In genomic region chrX:131067216-131067615, GRCh38 we compare ENCODE assay signal across 26 cellular contexts. TPM values are rescaled to one million over a fixed set of nuclear protein-coding genes. Genes with fewer than 3 reads are reported as not detected.
"Had no signal": no experiment of that assay in that cellular context is flagged by ENCODE, and none has a peak within 500 bp of the region (broad histone marks: within the 10 kb centered on the region; RNA-seq: fewer than 3 reads in every experiment).

No MANE protein-coding gene starts in this region.

- H3K4me1 Mint-ChIP-seq: naive B cell had no signal

- H3K27me3 ChIP-seq: right lobe of liver had no signal

- H3K9me3 Mint-ChIP-seq: activated naive CD4-positive, alpha-beta T cell treated with anti-CD3 and anti-CD28 coated beads, Interleukin-2, amount 50 U/mL, for 72 hours; activated T-helper 1 cell treated with anti-CD3 and anti-CD28 coated beads, Interleukin-12 subunit alpha, Interleukin-12 subunit beta, Interleukin-2, Interleukin-4 antibody, amounts not matched to agents 30 ng/mL and 10 ng/mL and 1 ng/mL, durations not matched to agents 14 hours and 24 hours and 36 hours; stimulated activated naive CD8-positive, alpha-beta T cell treated with anti-CD3 and anti-CD28 coated beads, Interleukin-15, Interleukin-2, amounts not matched to agents 100 ng/mL and 50 ng/mL, for 24 hours had no signal

- H3K36me3 Mint-ChIP-seq: activated naive CD4-positive, alpha-beta T cell treated with anti-CD3 and anti-CD28 coated beads, Interleukin-2, amount 50 U/mL, for 72 hours; naive B cell had no signal

- DNase-seq: activated CD4-positive, alpha-beta T cell treated with anti-CD3 and anti-CD28 coated beads, Interleukin-2, amount 50 U/mL, for 4 hours; activated gamma-delta T cell treated with Interleukin-2 at 50 U/mL for 16 hours; adrenal gland; cerebellar nuclear complex; cortex of kidney; effector CD4-positive, alpha-beta T cell; left ventricle myocardium inferior; mucosa of descending colon; naive B cell; right lobe of liver; small intestine; stimulated activated CD4-positive, alpha-beta T cell treated with anti-CD3 and anti-CD28 coated beads, Interleukin-15, amount 100 ng/mL, for 24 hours; stimulated activated CD4-positive, alpha-beta T cell treated with anti-CD3 and anti-CD28 coated beads, Interleukin-2, amount 100 ng/mL, for 48 hours; transverse colon; uterus; WERI-Rb-1 had no signal

- ATAC-seq: activated naive CD4-positive, alpha-beta T cell treated with anti-CD3 and anti-CD28 coated beads, Interleukin-2, amount 50 U/mL, for 72 hours; mucosa of descending colon; right lobe of liver had no signal

- H3K27ac ChIP-seq: adrenal gland, esophagus muscularis mucosa, left ventricle myocardium inferior, neutrophil, parathyroid adenoma, right lobe of liver, transverse colon, uterus, WERI-Rb-1 had no signal

- H3K27ac Mint-ChIP-seq: activated naive CD4-positive, alpha-beta T cell treated with anti-CD3 and anti-CD28 coated beads, Interleukin-2, amount 50 U/mL, for 72 hours; activated T-helper 1 cell treated with anti-CD3 and anti-CD28 coated beads, Interleukin-12 subunit alpha, Interleukin-12 subunit beta, Interleukin-2, Interleukin-4 antibody, amounts not matched to agents 30 ng/mL and 10 ng/mL and 1 ng/mL, durations not matched to agents 14 hours and 24 hours and 36 hours; naive B cell; stimulated activated naive CD8-positive, alpha-beta T cell treated with anti-CD3 and anti-CD28 coated beads, Interleukin-15, Interleukin-2, amounts not matched to agents 100 ng/mL and 50 ng/mL, for 24 hours had no signal

- H3K36me3 ChIP-seq: adrenal gland, esophagus muscularis mucosa, left ventricle myocardium inferior, neutrophil, right lobe of liver, transverse colon, uterus, WERI-Rb-1 had no signal

- H3K4me1 ChIP-seq: adrenal gland, esophagus muscularis mucosa, left ventricle myocardium inferior, parathyroid adenoma, right lobe of liver, transverse colon, uterus had no signal

- H3K9me3 ChIP-seq: adrenal gland, esophagus muscularis mucosa, left ventricle myocardium inferior, mucosa of descending colon, neutrophil, right lobe of liver, transverse colon, uterus had no signal

- H3K4me3 Mint-ChIP-seq: activated T-helper 1 cell treated with anti-CD3 and anti-CD28 coated beads, Interleukin-12 subunit alpha, Interleukin-12 subunit beta, Interleukin-2, Interleukin-4 antibody, amounts not matched to agents 30 ng/mL and 10 ng/mL and 1 ng/mL, durations not matched to agents 14 hours and 24 hours and 36 hours; naive B cell; stimulated activated naive CD8-positive, alpha-beta T cell treated with anti-CD3 and anti-CD28 coated beads, Interleukin-15, Interleukin-2, amounts not matched to agents 100 ng/mL and 50 ng/mL, for 24 hours had no signal

- FAIRE-seq: small intestine had no signal

- H3K4me3 ChIP-seq: adrenal gland, esophagus muscularis mucosa, left ventricle myocardium inferior, mucosa of descending colon, right lobe of liver, transverse colon, uterus had no signal

- H3K9ac ChIP-seq: parathyroid adenoma had no signal

RNA-seq across cellular contexts. Expression of gene ARHGAP36, which starts 9.1 kb away (rescaled TPM):
- total RNA-seq: activated CD8-positive, alpha-beta memory T cell treated with anti-CD3 and anti-CD28 coated beads for 36 hours; activated naive CD4-positive, alpha-beta T cell treated with anti-CD3 and anti-CD28 coated beads, Interleukin-2, amount 50 U/mL, for 72 hours; activated T-helper 1 cell treated with anti-CD3 and anti-CD28 coated beads, Interleukin-12 subunit alpha, Interleukin-12 subunit beta, Interleukin-2, Interleukin-4 antibody, amounts not matched to agents 30 ng/mL and 10 ng/mL and 1 ng/mL, durations not matched to agents 14 hours and 24 hours and 36 hours; bronchial epithelial cell; kidney epithelial cell; left ventricle myocardium inferior; right lobe of liver; T-helper 2 cell treated with Interferon-gamma antibody and Interleukin-4, amounts not matched to agents 100 ng/mL and 5 ng/mL, for 36 hours; transverse colon had no signal
